Comparison of ENCODE assay signal across 8 cellular contexts in genomic region chr3:36944012-36944640, GRCh38. TPM values are rescaled to one million over a fixed set of nuclear protein-coding genes. Genes with fewer than 3 reads are reported as not detected.
A peak's percentile ranks its signal among the peaks of the same experiment; 100 is the strongest.
DNase-seq lines count a peak whose midpoint lies in the region; ATAC-seq, FAIRE-seq and TF ChIP-seq lines count a peak whose summit lies in the region.

No MANE protein-coding gene starts in this region.

- intact Hi-C loops in MCF 10A (cut with micrococcal nuclease) (no loop called here), Right ventricle myocardium superior (cut with DNase I) (no loop called here)

- no peak for FAIRE-seq in urothelium cell line (lab: Jason Lieb, UNC)

- in situ Hi-C loops in T47D (cut with HindIII; ENCODE audit: low pct_unique_long_range_greater_than_20kb, low sequenced_read_pairs) = no loop called here

- ATAC-seq in HG02885 (IDR thresholded peaks at IDR 0.05; ENCODE audit: poor library complexity, unreplicated experiment) = peak; percentile 55
- peak; percentile 87 for ATAC-seq in Right ventricle myocardium superior (ENCODE audit: poor library complexity)
- peak; percentile 88 for ATAC-seq in omental fat pad (ENCODE audit: low FRiP score)

- no peaks in the 10 kb centered on the region for H3K36me3 Mint-ChIP-seq in MCF 10A (ENCODE audit: insufficient read depth, unreplicated experiment)
- H3K36me3 Mint-ChIP-seq in activated naive CD8-positive, alpha-beta T cell = peaks cover 10% of the 10 kb centered on the region

- DNase-seq in T47D (ENCODE audit: low read depth in 1 of 2, low spot score in 1 of 2) (peak; percentile 63 to 78), MCF 10A (ENCODE audit: unreplicated experiment) (no peak), NCI-H69 (lab: John Stamatoyannopoulos, UW) (peak; percentile 60), Right ventricle myocardium superior (peak; percentile 74), omental fat pad (ENCODE audit: low spot score) (peak; percentile 42), urothelium cell line (ENCODE audit: low spot score) (peak; percentile 30)

- no peaks in the 10 kb centered on the region for H3K27me3 Mint-ChIP-seq in MCF 10A (ENCODE audit: insufficient read depth, unreplicated experiment)
- no peaks in the 10 kb centered on the region for H3K27me3 Mint-ChIP-seq in activated naive CD8-positive, alpha-beta T cell

- TF ChIP-seq CTCF in MCF 10A (IDR thresholded peaks at IDR 0.05; ENCODE audit: unreplicated experiment) = no peak
- TF ChIP-seq CTCF in omental fat pad (IDR thresholded peaks at IDR 0.05) = no peak

- H3K27ac Mint-ChIP-seq in MCF 10A (ENCODE audit: low read depth, unreplicated experiment) = no peak overlapping the region
- H3K27ac Mint-ChIP-seq in activated naive CD8-positive, alpha-beta T cell = peak overlapping the region; percentile 6

- CTCF ChIA-PET in MCF 10A (lab: Yijun Ruan, JAX) = interaction anchor here (0.8 kb wide), 1 partner anchor 213 kb away, joined by 8 read pairs; no protein-coding TSS in a partner anchor

- peaks cover 12% of the 10 kb centered on the region for H3K9me3 Mint-ChIP-seq in MCF 10A (ENCODE audit: unreplicated experiment)
- no peaks in the 10 kb centered on the region for H3K9me3 Mint-ChIP-seq in activated naive CD8-positive, alpha-beta T cell (ENCODE audit: low read depth)

- POLR2A ChIA-PET in MCF 10A (lab: Yijun Ruan, JAX) = no interaction called here

- BruUV-seq in MCF 10A (replicated peaks; lab: Mats Ljungman, UMichigan) = no TSS peak

- H3K4me3 Mint-ChIP-seq in MCF 10A (ENCODE audit: unreplicated experiment) = no peak overlapping the region
- H3K4me3 Mint-ChIP-seq in activated naive CD8-positive, alpha-beta T cell = peak overlapping the region; percentile 76

- no peaks in the 10 kb centered on the region for H3K4me1 Mint-ChIP-seq in MCF 10A (ENCODE audit: insufficient read depth, unreplicated experiment)
- H3K4me1 Mint-ChIP-seq in activated naive CD8-positive, alpha-beta T cell (ENCODE audit: low read depth) = peaks cover 19% of the 10 kb centered on the region

RNA-seq across cellular contexts. Expression of gene TRANK1, which starts 0.7 kb away (rescaled TPM):
- total RNA-seq in MCF 10A (2022) = 4.7 and 4.9 TPM in 2 replicates
- total RNA-seq in Right ventricle myocardium superior = 3.4 TPM
- total RNA-seq in omental fat pad = 10 to 100 TPM in 3 of 4 donors, 1 to 10 TPM in 1; 9.4 to 31.5 (median 14.6) TPM

RNA-seq across cellular contexts. Expression of gene EPM2AIP1, which starts 48.8 kb away (rescaled TPM):
- total RNA-seq in MCF 10A (2022) (12.0 and 12.9 TPM in 2 replicates), Right ventricle myocardium superior (17.9 TPM), omental fat pad (10 to 100 TPM in 2 of 4 donors, 1 to 10 TPM in 2; 9.6 to 14.3 (median 10.1) TPM)

RNA-seq across cellular contexts. Expression of gene MLH1, which starts 49.2 kb away (rescaled TPM):
- total RNA-seq in MCF 10A (2022) (57.0 and 65.0 TPM in 2 replicates), Right ventricle myocardium superior (42.7 TPM), omental fat pad (10 to 100 TPM; 23.2 to 30.3 (median 28.6) TPM)
